25 cellular contexts compared by ENCODE assay signal in genomic region chr11:134074766-134075165, GRCh38. TPM values are rescaled to one million over a fixed set of nuclear protein-coding genes. Genes with fewer than 3 reads are reported as not detected.
DNase-seq lines count a peak whose midpoint lies in the region; ATAC-seq and TF ChIP-seq lines count a peak whose summit lies in the region.
"Had no signal": no experiment of that assay in that cellular context is flagged by ENCODE, and none has a peak within 500 bp of the region (broad histone marks: within the 10 kb centered on the region; RNA-seq: fewer than 3 reads in every experiment).

No MANE protein-coding gene starts in this region.

- no peak for TF ChIP-seq CTCF in endothelial cell (IDR thresholded peaks at IDR 0.05; ENCODE audit: unreplicated experiment)
- no peak for TF ChIP-seq CTCF in left ventricle myocardium inferior (IDR thresholded peaks at IDR 0.05; ENCODE audit: borderline replicate concordance)
- no peak for TF ChIP-seq CTCF in Peyer's patch (IDR thresholded peaks at IDR 0.05)

- H3K9me3 ChIP-seq in SJCRH30 (replicated peaks) = no peaks in the 10 kb centered on the region
- no peaks in the 10 kb centered on the region for H3K9me3 ChIP-seq in left ventricle myocardium inferior (replicated peaks)
- no peaks in the 10 kb centered on the region for H3K9me3 ChIP-seq in Peyer's patch
- H3K9me3 ChIP-seq: MG63 had no signal

- no peaks in the 10 kb centered on the region for H3K27me3 Mint-ChIP-seq in endothelial cell (ENCODE audit: unreplicated experiment)
- H3K27me3 Mint-ChIP-seq in activated T-cell treated with anti-CD3 and anti-CD28 coated beads, Interleukin-2, amount 50 U/mL, for 72 hours (ENCODE audit: low read depth) = peaks cover 7% of the 10 kb centered on the region
- H3K27me3 Mint-ChIP-seq: CD4-positive, alpha-beta T cell had no signal

- peaks cover 35% of the 10 kb centered on the region for H3K36me3 Mint-ChIP-seq in endothelial cell (ENCODE audit: low read depth, unreplicated experiment)
- peaks cover 0 to 1% of the 10 kb centered on the region in 2 donors for H3K36me3 Mint-ChIP-seq in activated T-cell treated with anti-CD3 and anti-CD28 coated beads, Interleukin-2, amount 50 U/mL, for 72 hours (ENCODE audit: insufficient read depth in 2 of 2)

- H3K4me1 ChIP-seq in SJCRH30 (peaks cover 44% of the 10 kb centered on the region), left ventricle myocardium inferior (peaks cover 14% of the 10 kb centered on the region), Peyer's patch (no peaks in the 10 kb centered on the region)

- no peak for TF ChIP-seq POLR2A in Peyer's patch (IDR thresholded peaks at IDR 0.05)

- H3K4me1 Mint-ChIP-seq in endothelial cell (ENCODE audit: unreplicated experiment) = peaks cover 65% of the 10 kb centered on the region
- H3K4me1 Mint-ChIP-seq in activated T-cell treated with anti-CD3 and anti-CD28 coated beads, Interleukin-2, amount 50 U/mL, for 72 hours (ENCODE audit: low read depth) = peaks cover 5% of the 10 kb centered on the region

- no peaks in the 10 kb centered on the region for H3K9me3 Mint-ChIP-seq in endothelial cell (ENCODE audit: unreplicated experiment)
- H3K9me3 Mint-ChIP-seq in activated T-cell treated with anti-CD3 and anti-CD28 coated beads, Interleukin-2, amount 50 U/mL, for 72 hours = no peaks in the 10 kb centered on the region
- H3K9me3 Mint-ChIP-seq: CD4-positive, alpha-beta T cell; HFFc6 had no signal

- ATAC-seq in activated T-cell treated with anti-CD3 and anti-CD28 coated beads, Interleukin-2, amount 50 U/mL, for 72 hours (replicated peaks in 1 of 2) = no peak

- peak overlapping the region; percentile 33 for H3K4me3 Mint-ChIP-seq in endothelial cell (ENCODE audit: unreplicated experiment)
- H3K4me3 Mint-ChIP-seq in activated T-cell treated with anti-CD3 and anti-CD28 coated beads, Interleukin-2, amount 50 U/mL, for 72 hours = no peak overlapping the region
- H3K4me3 Mint-ChIP-seq: CD4-positive, alpha-beta T cell; HFFc6 had no signal

- peak overlapping the region; percentile 75 for H3K27ac ChIP-seq in SJCRH30
- peak overlapping the region; percentile 12 for H3K27ac ChIP-seq in temporal lobe (ENCODE audit: low read depth, low read length)
- no peak overlapping the region for H3K27ac ChIP-seq in left ventricle myocardium inferior (replicated peaks)
- H3K27ac ChIP-seq in Peyer's patch = no peak overlapping the region
- H3K27ac ChIP-seq: BLaER1 treated with 17β-estradiol and CSF1 and Interleukin-3, amounts not matched to agents 10 nM and 100 nM; PC-9 had no signal

- peak overlapping the region; percentile 73 for H3K27ac Mint-ChIP-seq in endothelial cell (ENCODE audit: unreplicated experiment)
- H3K27ac Mint-ChIP-seq in activated T-cell treated with anti-CD3 and anti-CD28 coated beads, Interleukin-2, amount 50 U/mL, for 72 hours = no peak overlapping the region
- H3K27ac Mint-ChIP-seq: CD4-positive, alpha-beta T cell; HFFc6 had no signal

- H3K36me3 ChIP-seq in SJCRH30 = peaks cover 7% of the 10 kb centered on the region
- H3K36me3 ChIP-seq in left ventricle myocardium inferior = no peaks in the 10 kb centered on the region
- no peaks in the 10 kb centered on the region for H3K36me3 ChIP-seq in Peyer's patch
- H3K36me3 ChIP-seq: HAP-1, MG63 had no signal

- DNase-seq in SJCRH30 (peak; percentile 36 to 63), endothelial cell (ENCODE audit: low spot score) (no peak), myocyte (ENCODE audit: low read depth) (peak; percentile 67), left ventricle myocardium inferior (no peak), Peyer's patch (no peak)
- DNase-seq in activated T-cell treated with anti-CD3 and anti-CD28 coated beads, Interleukin-2, amount 50 U/mL, for 72 hours = no peak
- DNase-seq in stimulated activated naive CD4-positive, alpha-beta T cell treated with Interleukin-2 at 50 U/mL for 16 hours (lab: John Stamatoyannopoulos, UW) = no peak
- DNase-seq: CD4-positive, alpha-beta T cell; DMS53; GOT3; HFFc6; KBM-7; MG63; NCI-H1694; NCI-H2029 treated with DMSO at 0.1 percent for 48 hours; NCI-H446 treated with DMSO at 0.1 percent for 48 hours; NCI-H526; NCI-H82; NK-92 treated with Interleukin-12 subunit alpha and Interleukin-12 subunit beta, amount 100 ng/mL, for 24 hours; PC-9; Right ventricle myocardium superior; RPMI8226 had no signal

- H3K4me3 ChIP-seq in SJCRH30 = no peak overlapping the region
- no peak overlapping the region for H3K4me3 ChIP-seq in left ventricle myocardium inferior
- no peak overlapping the region for H3K4me3 ChIP-seq in Peyer's patch
- H3K4me3 ChIP-seq: BLaER1 treated with 17β-estradiol and CSF1 and Interleukin-3, amounts not matched to agents 10 nM and 100 nM; HAP-1; MG63; PC-9 had no signal

- no peaks in the 10 kb centered on the region for H3K27me3 ChIP-seq in SJCRH30
- H3K27me3 ChIP-seq in left ventricle myocardium inferior (ENCODE audit: low read depth) = no peaks in the 10 kb centered on the region
- no peaks in the 10 kb centered on the region for H3K27me3 ChIP-seq in Peyer's patch

- intact Hi-C loops in left ventricle myocardium inferior (cut with micrococcal nuclease) = no loop called here

RNA-seq across cellular contexts. Expression of gene JAM3, which starts 5.9 kb away (rescaled TPM):
- 152 and 155 TPM in 2 replicates for total RNA-seq in SJCRH30 (2014; rRNA removed; shearing (Covaris generic))
- 438 TPM for total RNA-seq in endothelial cell (ENCODE audit: unreplicated experiment)
- total RNA-seq in myocyte = 173 and 229 TPM in 2 replicates
- polyA plus RNA-seq in myocyte (2012) = 101 TPM
- 28.5 TPM for total RNA-seq in temporal lobe
- 1 to 10 TPM; 7.8 to 8.5 TPM for total RNA-seq in activated T-cell treated with anti-CD3 and anti-CD28 coated beads, Interleukin-2, amount 50 U/mL, for 72 hours
- total RNA-seq in left ventricle myocardium inferior = 36.2 TPM
- 10 to 100 TPM in 1 of 4 donors, 1 to 10 TPM in 3; 4.6 to 14.0 (median 8.5) TPM for total RNA-seq in Peyer's patch
- total RNA-seq: PC-9 had no signal

Comparison
In these comparisons a context has a peak if more than half of its experiments do, and no peak if none do; other contexts are left out.
1. DNase-seq: peak in SJCRH30 (2 of 2) and myocyte (single experiment); none in endothelial cell (single experiment), activated T-cell treated with anti-CD3 and anti-CD28 coated beads, Interleukin-2, amount 50 U/mL, for 72 hours (0 of 2), left ventricle myocardium inferior (single experiment), Peyer's patch (0 of 3) and stimulated activated naive CD4-positive, alpha-beta T cell treated with Interleukin-2 at 50 U/mL for 16 hours (single experiment).
2. H3K27ac ChIP-seq: peak in SJCRH30 (single experiment) and temporal lobe (single experiment); none in left ventricle myocardium inferior (single experiment) and Peyer's patch (0 of 4).